In the genomic region with DNA sequence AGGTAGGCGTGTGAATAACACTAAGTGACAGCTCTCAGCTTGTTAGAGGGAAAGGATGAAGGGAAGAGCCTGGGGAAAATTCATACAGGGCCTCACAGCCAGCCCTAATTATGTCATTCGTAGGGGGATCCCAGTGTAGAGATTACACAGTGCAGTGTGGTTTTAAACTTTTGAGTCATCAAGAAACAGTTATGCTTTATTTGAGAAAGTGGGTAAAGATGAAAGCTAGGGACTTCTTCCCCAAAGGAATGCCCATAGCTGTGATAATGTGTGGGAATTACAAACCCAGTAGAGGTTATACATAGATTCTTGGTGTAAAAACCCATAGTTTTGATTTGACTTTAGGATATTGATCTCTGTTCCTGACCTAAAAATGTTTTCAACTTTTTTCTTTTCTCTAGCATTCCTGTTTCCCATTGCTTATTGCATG, we compare ENCODE assay signal across 10 cellular contexts. TPM values are rescaled to one million over a fixed set of nuclear protein-coding genes. Genes with fewer than 3 reads are reported as not detected.
DNase-seq lines count a peak whose midpoint lies in the region; ATAC-seq, FAIRE-seq and TF ChIP-seq lines count a peak whose summit lies in the region.
"Had no signal": no experiment of that assay in that cellular context is flagged by ENCODE, and none has a peak within 500 bp of the region (broad histone marks: within the 10 kb centered on the region; RNA-seq: fewer than 3 reads in every experiment).

No MANE protein-coding gene starts in this region.

- H3K27ac ChIP-seq in uterus = no peak overlapping the region
- H3K27ac ChIP-seq: cardiac muscle cell, neutrophil had no signal

- DNase-seq in AG10803 (ENCODE audit: low read depth) = peak; percentile 51
- no peak for DNase-seq in GM19239 (ENCODE audit: insufficient read length, low spot score)
- peak; percentile 60 for DNase-seq in MV-4-11 (lab: John Stamatoyannopoulos, UW)
- peak; percentile 67 to 79 for DNase-seq in cardiac fibroblast (ENCODE audit: low read depth in 2 of 2)
- DNase-seq in GM19238 (ENCODE audit: insufficient read length, low spot score) = no peak
- DNase-seq in uterus = no peak
- DNase-seq in left lobe of liver (ENCODE audit: low spot score) = no peak
- DNase-seq in BE2C = no peak

- H3K4me3 ChIP-seq in AG10803 (ENCODE audit: low read length) = no peak overlapping the region
- H3K4me3 ChIP-seq in cardiac fibroblast (replicated peaks in 1 of 2; ENCODE audit: low read depth in 2 of 2, low read length in 2 of 2) = no peak overlapping the region
- no peak overlapping the region for H3K4me3 ChIP-seq in uterus
- H3K4me3 ChIP-seq in BE2C (ENCODE audit: low read depth, low read length) = no peak overlapping the region
- H3K4me3 ChIP-seq: cardiac muscle cell had no signal

- H3K27me3 ChIP-seq in uterus (no peaks in the 10 kb centered on the region), BE2C (no peaks in the 10 kb centered on the region)
- H3K27me3 ChIP-seq: cardiac muscle cell, neutrophil had no signal

- FAIRE-seq in GM19239 (lab: Jason Lieb, UNC) = peak; percentile 66

- intact Hi-C loops in uterus (cut with DNase I; ENCODE audit: low total_unique reads) = loop anchor here (5.0 to 10.0 kb wide), 2 partner anchors 60 to 487 kb away; a partner anchor contains a TSS

- no peak for TF ChIP-seq POLR2A in uterus (IDR thresholded peaks at IDR 0.05)

- no peak for TF ChIP-seq CTCF in AG10803 (conservative IDR thresholded peaks at IDR 0.05; ENCODE audit: low read length)
- TF ChIP-seq CTCF in cardiac fibroblast (IDR thresholded peaks at IDR 0.05; ENCODE audit: low read depth, low read length) = no peak
- TF ChIP-seq CTCF in uterus (IDR thresholded peaks at IDR 0.05) = no peak
- no peak for TF ChIP-seq CTCF in BE2C (IDR thresholded peaks at IDR 0.05; ENCODE audit: low read depth, low read length)

- H3K9me3 ChIP-seq in uterus = no peaks in the 10 kb centered on the region
- no peaks in the 10 kb centered on the region for H3K9me3 ChIP-seq in BE2C
- H3K9me3 ChIP-seq: neutrophil had no signal

- H3K36me3 ChIP-seq in uterus = no peaks in the 10 kb centered on the region
- no peaks in the 10 kb centered on the region for H3K36me3 ChIP-seq in BE2C
- H3K36me3 ChIP-seq: cardiac muscle cell, neutrophil had no signal

- H3K4me1 ChIP-seq in uterus (peaks cover 0 to 5% of the 10 kb centered on the region in 2 donors), BE2C (no peaks in the 10 kb centered on the region)

- no peak for ATAC-seq in left lobe of liver

RNA-seq across cellular contexts. Expression of a gene that starts 1.9 kb away (rescaled TPM):
- total RNA-seq in uterus (10 to 100 TPM in 3 of 4 donors, 1 to 10 TPM in 1; 8.2 to 56.4 (median 17.0) TPM), left lobe of liver (2.9 TPM)
- 0.91 TPM for polyA plus RNA-seq in BE2C (2012; ENCODE audit: insufficient read depth, insufficient read length, low read depth)

RNA-seq across cellular contexts. Expression of a gene that starts 59.5 kb away (rescaled TPM):
- total RNA-seq in uterus (10 to 100 TPM in 1 of 4 donors, 1 to 10 TPM in 3; 2.6 to 16.7 (median 5.5) TPM), left lobe of liver (0.73 TPM)
- polyA plus RNA-seq in BE2C (2012; ENCODE audit: insufficient read depth, insufficient read length, low read depth) = 4.5 TPM

Comparison
In these comparisons a context has a peak if more than half of its experiments do, and no peak if none do; other contexts are left out.
1. DNase-seq: peak in AG10803 (single experiment), MV-4-11 (single experiment) and cardiac fibroblast (2 of 2); none in GM19239 (single experiment), GM19238 (single experiment), uterus (0 of 2), left lobe of liver (single experiment) and BE2C (single experiment).